In the genomic region with DNA sequence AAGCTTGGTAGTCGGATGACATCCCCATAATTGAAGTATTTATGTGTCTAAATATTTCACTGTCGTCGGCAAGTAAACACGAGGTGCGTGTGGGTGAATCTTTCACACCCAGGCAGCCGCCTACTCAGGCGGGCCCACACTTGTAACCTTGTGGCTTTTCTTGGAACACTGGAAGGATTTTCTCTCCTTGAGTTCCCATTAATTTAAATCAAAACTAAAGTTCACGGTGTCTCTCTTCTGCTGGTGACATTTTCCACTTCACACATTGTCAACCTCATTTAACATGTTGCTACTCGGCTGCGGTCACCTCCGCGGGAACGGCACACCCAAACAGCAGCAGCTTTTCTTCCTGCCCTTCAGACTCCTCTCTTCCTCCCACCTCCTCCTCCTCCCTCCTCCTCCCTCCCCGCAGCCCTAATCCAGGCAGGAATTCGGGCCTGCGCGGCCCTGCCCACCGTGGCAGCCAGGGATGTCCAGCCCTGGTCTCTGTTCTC, we compare ENCODE assay signal across 14 cellular contexts.
DNase-seq lines count a peak whose midpoint lies in the region; TF ChIP-seq lines count a peak whose summit lies in the region.
"Had no signal": no experiment of that assay in that cellular context is flagged by ENCODE, and none has a peak within 500 bp of the region (broad histone marks: within the 10 kb centered on the region; RNA-seq: fewer than 3 reads in every experiment).

No MANE protein-coding gene starts in this region.

- no peaks in the 10 kb centered on the region for H3K36me3 ChIP-seq in PC-9 (ENCODE audit: low read depth)
- no peaks in the 10 kb centered on the region for H3K36me3 ChIP-seq in Peyer's patch
- H3K36me3 ChIP-seq: gastrocnemius medialis, uterus had no signal

- H3K27me3 ChIP-seq in PC-9 (ENCODE audit: insufficient read depth, low read depth) (peaks cover 73% of the 10 kb centered on the region), Peyer's patch (no peaks in the 10 kb centered on the region)
- H3K27me3 ChIP-seq: gastrocnemius medialis, uterus had no signal

- H3K9me3 Mint-ChIP-seq in activated naive CD8-positive, alpha-beta T cell treated with anti-CD3 and anti-CD28 coated beads for 36 hours: peaks cover 7% of the 10 kb centered on the region
- no peaks in the 10 kb centered on the region for H3K9me3 Mint-ChIP-seq in immature natural killer cell
- no peaks in the 10 kb centered on the region for H3K9me3 Mint-ChIP-seq in stimulated activated naive CD8-positive, alpha-beta T cell treated with anti-CD3 and anti-CD28 coated beads, Interleukin-15, Interleukin-2, amounts not matched to agents 100 ng/mL and 50 ng/mL, for 24 hours

- H3K4me1 Mint-ChIP-seq in activated naive CD8-positive, alpha-beta T cell treated with anti-CD3 and anti-CD28 coated beads for 36 hours: peaks cover 16% of the 10 kb centered on the region
- H3K4me1 Mint-ChIP-seq in immature natural killer cell: peaks cover 57 to 79% of the 10 kb centered on the region in 2 donors
- peaks cover 26% of the 10 kb centered on the region for H3K4me1 Mint-ChIP-seq in stimulated activated naive CD8-positive, alpha-beta T cell treated with anti-CD3 and anti-CD28 coated beads, Interleukin-15, Interleukin-2, amounts not matched to agents 100 ng/mL and 50 ng/mL, for 24 hours (ENCODE audit: low read depth)

- no peaks in the 10 kb centered on the region for H3K9me2 ChIP-seq in PC-9 (ENCODE audit: insufficient read depth)

- no peaks in the 10 kb centered on the region for H3K9me3 ChIP-seq in PC-9 (ENCODE audit: insufficient read depth, low read depth)
- H3K9me3 ChIP-seq in Peyer's patch: no peaks in the 10 kb centered on the region
- H3K9me3 ChIP-seq: gastrocnemius medialis, uterus had no signal

- no peak overlapping the region for H2AFZ ChIP-seq in PC-9

- CTCF ChIA-PET in PC-9 (lab: Charles Lee): no interaction called here

- H3K4me1 ChIP-seq in PC-9 (replicated peaks; ENCODE audit: insufficient read depth) (no peaks in the 10 kb centered on the region), Peyer's patch (no peaks in the 10 kb centered on the region)
- H3K4me1 ChIP-seq: uterus had no signal

- intact Hi-C loops in PC-9 (cut with micrococcal nuclease; ENCODE audit: unreplicated experiment): no loop called here

- H3K79me2 ChIP-seq in PC-9 (ENCODE audit: low read depth): no peaks in the 10 kb centered on the region

- peak overlapping the region; percentile 87 for H3K27ac Mint-ChIP-seq in activated naive CD8-positive, alpha-beta T cell treated with anti-CD3 and anti-CD28 coated beads for 36 hours
- peak overlapping the region; percentile 91 to 97 (median 94) for H3K27ac Mint-ChIP-seq in immature natural killer cell
- peak overlapping the region; percentile 46 for H3K27ac Mint-ChIP-seq in stimulated activated naive CD8-positive, alpha-beta T cell treated with anti-CD3 and anti-CD28 coated beads, Interleukin-15, Interleukin-2, amounts not matched to agents 100 ng/mL and 50 ng/mL, for 24 hours
- H3K27ac Mint-ChIP-seq: nephron had no signal

- H3K36me3 Mint-ChIP-seq in activated naive CD8-positive, alpha-beta T cell treated with anti-CD3 and anti-CD28 coated beads for 36 hours: peaks cover 3% of the 10 kb centered on the region
- peaks cover 0 to 9% (median 5%) of the 10 kb centered on the region in 3 donors for H3K36me3 Mint-ChIP-seq in immature natural killer cell
- no peaks in the 10 kb centered on the region for H3K36me3 Mint-ChIP-seq in stimulated activated naive CD8-positive, alpha-beta T cell treated with anti-CD3 and anti-CD28 coated beads, Interleukin-15, Interleukin-2, amounts not matched to agents 100 ng/mL and 50 ng/mL, for 24 hours (ENCODE audit: low read depth)

- POLR2A ChIA-PET in PC-9 (lab: Charles Lee; ENCODE audit: unreplicated experiment): no interaction called here

- H3K27ac ChIP-seq in PC-9 (no peak overlapping the region), Peyer's patch (no peak overlapping the region)
- H3K27ac ChIP-seq: uterus had no signal

- no TSS peak for BruUV-seq in PC-9 (replicated peaks; lab: Mats Ljungman, UMichigan)

- H3F3A ChIP-seq in PC-9 (ENCODE audit: insufficient read depth, low read depth): no peaks in the 10 kb centered on the region

- no peaks in the 10 kb centered on the region for H4K20me1 ChIP-seq in PC-9 (ENCODE audit: insufficient read depth)

- no peak overlapping the region for H3K4me3 ChIP-seq in PC-9
- no peak overlapping the region for H3K4me3 ChIP-seq in Peyer's patch
- H3K4me3 ChIP-seq: gastrocnemius medialis, uterus had no signal

- H3K4me3 Mint-ChIP-seq in activated naive CD8-positive, alpha-beta T cell treated with anti-CD3 and anti-CD28 coated beads for 36 hours: no peak overlapping the region
- H3K4me3 Mint-ChIP-seq in immature natural killer cell: peak overlapping the region; percentile 72 to 91 (median 81)
- peak overlapping the region; percentile 1 for H3K4me3 Mint-ChIP-seq in stimulated activated naive CD8-positive, alpha-beta T cell treated with anti-CD3 and anti-CD28 coated beads, Interleukin-15, Interleukin-2, amounts not matched to agents 100 ng/mL and 50 ng/mL, for 24 hours
- H3K4me3 Mint-ChIP-seq: nephron had no signal

- TF ChIP-seq CTCF in PC-9 (conservative IDR thresholded peaks at IDR 0.05) (no peak), Peyer's patch (IDR thresholded peaks at IDR 0.05) (no peak)

- TF ChIP-seq POLR2A in Peyer's patch (IDR thresholded peaks at IDR 0.05): no peak

- DNase-seq in activated gamma-delta T cell (lab: John Stamatoyannopoulos, UW): peak; percentile 25
- no peak for DNase-seq in activated gamma-delta T cell treated with Interleukin-2 at 50 U/mL for 16 hours
- DNase-seq in activated naive CD8-positive, alpha-beta T cell treated with anti-CD3 and anti-CD28 coated beads for 36 hours: peak; percentile 38
- DNase-seq in immature natural killer cell: peak; percentile 75 to 79 (median 75)
- no peak for DNase-seq in PC-9
- no peak for DNase-seq in Peyer's patch
- DNase-seq in NCI-H446 treated with DMSO at 0.1 percent for 48 hours (lab: John Stamatoyannopoulos, UW): no peak
- DNase-seq: gastrocnemius medialis, GOT3, MM.1S, NCI-H2171 treated with DMSO at 0.1 percent for 48 hours, uterus had no signal

- H3K4me2 ChIP-seq in PC-9: no peak overlapping the region

- H3K27me3 Mint-ChIP-seq in activated naive CD8-positive, alpha-beta T cell treated with anti-CD3 and anti-CD28 coated beads for 36 hours: peaks cover 58% of the 10 kb centered on the region
- peaks cover 2 to 13% (median 5%) of the 10 kb centered on the region in 3 donors for H3K27me3 Mint-ChIP-seq in immature natural killer cell (ENCODE audit: low read depth in 3 of 3)
- peaks cover 42% of the 10 kb centered on the region for H3K27me3 Mint-ChIP-seq in stimulated activated naive CD8-positive, alpha-beta T cell treated with anti-CD3 and anti-CD28 coated beads, Interleukin-15, Interleukin-2, amounts not matched to agents 100 ng/mL and 50 ng/mL, for 24 hours

Comparison
In these comparisons a context has a peak if more than half of its experiments do, and no peak if none do; other contexts are left out.
1. DNase-seq: peak in activated gamma-delta T cell (single experiment), activated naive CD8-positive, alpha-beta T cell treated with anti-CD3 and anti-CD28 coated beads for 36 hours (single experiment) and immature natural killer cell (3 of 3); none in activated gamma-delta T cell treated with Interleukin-2 at 50 U/mL for 16 hours (single experiment), PC-9 (0 of 2), Peyer's patch (0 of 3) and NCI-H446 treated with DMSO at 0.1 percent for 48 hours (single experiment).
2. Peak in every context shown above with its lines, with median percentiles within 50 percentile points of each other: H3K27ac Mint-ChIP-seq.